In genomic region chrX:154607976-154608375, GRCh38 we compare ENCODE assay signal across 5 cellular contexts. TPM values are rescaled to one million over a fixed set of nuclear protein-coding genes. Genes with fewer than 3 reads are reported as not detected.
"Had no signal": no experiment of that assay in that cellular context is flagged by ENCODE, and none has a peak within 500 bp of the region (broad histone marks: within the 10 kb centered on the region; RNA-seq: fewer than 3 reads in every experiment).

No MANE protein-coding gene starts in this region.

RNA-seq across cellular contexts. Expression of gene CTAG1B, which starts 11.1 kb away (rescaled TPM):
- total RNA-seq: GM23248, H4, H7, HFFc6, IMR-90 had no signal

RNA-seq across cellular contexts. Expression of gene CTAG1A, which starts 23.0 kb away (rescaled TPM):
- total RNA-seq: GM23248, H4, H7, HFFc6, IMR-90 had no signal

RNA-seq across cellular contexts. Expression of gene CTAG2, which starts 45.4 kb away (rescaled TPM):
- total RNA-seq: GM23248, H4, H7, HFFc6 had no signal
